ENCODE assay signal across 29 cellular contexts in the genomic region with DNA sequence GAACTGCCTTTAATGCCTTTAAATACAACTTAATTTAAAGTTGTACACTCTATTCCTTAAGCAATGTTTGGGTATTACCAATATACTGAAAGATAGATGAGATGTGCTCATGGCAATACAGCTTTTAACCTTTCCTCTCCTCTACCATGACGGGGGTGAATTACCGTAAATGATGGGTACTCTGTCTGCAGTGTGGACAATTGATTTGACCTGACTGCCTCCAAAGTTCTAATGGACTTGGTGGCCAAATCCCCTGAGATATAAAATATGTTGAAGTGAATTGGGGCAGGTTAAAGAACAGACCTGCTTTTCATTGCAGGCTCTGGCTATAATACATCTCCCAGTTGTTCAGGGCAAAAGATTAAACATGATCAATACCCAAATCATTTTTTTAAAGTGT.
"Had no signal": no experiment of that assay in that cellular context is flagged by ENCODE, and none has a peak within 500 bp of the region (broad histone marks: within the 10 kb centered on the region; RNA-seq: fewer than 3 reads in every experiment).

No MANE protein-coding gene starts in this region.

- H3K27ac Mint-ChIP-seq: stimulated activated effector memory CD8-positive, alpha-beta T cell treated with anti-CD3 and anti-CD28 coated beads, Interleukin-12 subunit alpha, Interleukin-12 subunit beta, amount 100 ng/mL, for 72 hours; stimulated activated memory B cell treated with anti-CD40 and anti-IgM and Interleukin-4, amounts not matched to agents 10 μg/mL and 1 μg/mL and 100 μg/mL, for 72 hours; stimulated activated naive B cell treated with anti-CD40 and anti-IgM and Interleukin-4, amounts not matched to agents 10 μg/mL and 1 μg/mL and 100 μg/mL, for 72 hours; stimulated activated naive CD8-positive, alpha-beta T cell treated with anti-CD3 and anti-CD28 coated beads, Interleukin-15, amount 100 ng/mL, for 72 hours; stimulated activated naive CD8-positive, alpha-beta T cell treated with anti-CD3 and anti-CD28 coated beads, Interleukin-15, Interleukin-2, amounts not matched to agents 100 ng/mL and 50 ng/mL, for 24 hours; type B pancreatic cell had no signal

- DNase-seq: stimulated activated CD4-positive, alpha-beta T cell treated with anti-CD3 and anti-CD28 coated beads, Interleukin-2, amount 100 ng/mL, for 48 hours; stimulated activated CD4-positive, alpha-beta T cell treated with anti-CD3 and anti-CD28 coated beads, Interleukin-4, amount 100 ng/mL, for 1 hour; stimulated activated CD4-positive, alpha-beta T cell treated with anti-CD3 and anti-CD28 coated beads, Interleukin-4, amount 100 ng/mL, for 24 hours; stimulated activated CD4-positive, alpha-beta T cell treated with anti-CD3 and anti-CD28 coated beads, Interleukin-4, amount 100 ng/mL, for 4 hours; stimulated activated CD8-positive, alpha-beta memory T cell treated with anti-CD3 and anti-CD28 coated beads, Interleukin-4, amount 100 ng/mL, for 48 hours; stimulated activated naive B cell treated with anti-CD40 and anti-IgM and Interleukin-4, amounts not matched to agents 10 μg/mL and 1 μg/mL and 100 μg/mL, for 72 hours; stimulated activated naive CD4-positive, alpha-beta T cell; stimulated activated naive CD4-positive, alpha-beta T cell treated with Interleukin-2 at 50 U/mL for 16 hours; stimulated activated naive CD8-positive, alpha-beta T cell treated with anti-CD3 and anti-CD28 coated beads, Interleukin-15, amount 100 ng/mL, for 72 hours; stimulated activated naive CD8-positive, alpha-beta T cell treated with anti-CD3 and anti-CD28 coated beads, Interleukin-15, Interleukin-2, amounts not matched to agents 100 U/mL and 50 U/mL, for 24 hours; stomach; substantia nigra; testis; thyroid gland; tibial artery; transverse colon; trophoblast cell; upper lobe of left lung; upper lobe of right lung; uterus had no signal

- H3K4me1 Mint-ChIP-seq: stimulated activated effector memory CD8-positive, alpha-beta T cell treated with anti-CD3 and anti-CD28 coated beads, Interleukin-12 subunit alpha, Interleukin-12 subunit beta, amount 100 ng/mL, for 72 hours; stimulated activated memory B cell treated with anti-CD40 and anti-IgM and Interleukin-4, amounts not matched to agents 10 μg/mL and 1 μg/mL and 100 μg/mL, for 72 hours; stimulated activated naive B cell treated with anti-CD40 and anti-IgM and Interleukin-4, amounts not matched to agents 10 μg/mL and 1 μg/mL and 100 μg/mL, for 72 hours; stimulated activated naive CD8-positive, alpha-beta T cell treated with anti-CD3 and anti-CD28 coated beads, Interleukin-15, amount 100 ng/mL, for 72 hours had no signal

- H3K36me3 Mint-ChIP-seq: stimulated activated effector memory CD8-positive, alpha-beta T cell treated with anti-CD3 and anti-CD28 coated beads, Interleukin-12 subunit alpha, Interleukin-12 subunit beta, amount 100 ng/mL, for 72 hours; stimulated activated memory B cell treated with anti-CD40 and anti-IgM and Interleukin-4, amounts not matched to agents 10 μg/mL and 1 μg/mL and 100 μg/mL, for 72 hours; stimulated activated naive B cell treated with anti-CD40 and anti-IgM and Interleukin-4, amounts not matched to agents 10 μg/mL and 1 μg/mL and 100 μg/mL, for 72 hours; type B pancreatic cell had no signal

- H3K27me3 ChIP-seq: stomach, suprapubic skin, testis, thyroid gland, tibial artery, tibial nerve, transverse colon, upper lobe of left lung, upper lobe of right lung, uterus, vagina had no signal

- H3K4me3 ChIP-seq: stomach, suprapubic skin, testis, thoracic aorta, thyroid gland, tibial artery, tibial nerve, transverse colon, upper lobe of left lung, upper lobe of right lung, uterus, vagina had no signal

- H3K9me3 ChIP-seq: stomach, suprapubic skin, testis, thoracic aorta, thyroid gland, tibial artery, tibial nerve, transverse colon, upper lobe of left lung, upper lobe of right lung, uterus, vagina had no signal

- H3K4me3 Mint-ChIP-seq: stimulated activated effector memory CD8-positive, alpha-beta T cell treated with anti-CD3 and anti-CD28 coated beads, Interleukin-12 subunit alpha, Interleukin-12 subunit beta, amount 100 ng/mL, for 72 hours; stimulated activated memory B cell treated with anti-CD40 and anti-IgM and Interleukin-4, amounts not matched to agents 10 μg/mL and 1 μg/mL and 100 μg/mL, for 72 hours; stimulated activated naive B cell treated with anti-CD40 and anti-IgM and Interleukin-4, amounts not matched to agents 10 μg/mL and 1 μg/mL and 100 μg/mL, for 72 hours; stimulated activated naive CD8-positive, alpha-beta T cell treated with anti-CD3 and anti-CD28 coated beads, Interleukin-15, amount 100 ng/mL, for 72 hours; stimulated activated naive CD8-positive, alpha-beta T cell treated with anti-CD3 and anti-CD28 coated beads, Interleukin-15, Interleukin-2, amounts not matched to agents 100 ng/mL and 50 ng/mL, for 24 hours; type B pancreatic cell had no signal

- ATAC-seq: stimulated activated effector memory CD8-positive, alpha-beta T cell treated with anti-CD3 and anti-CD28 coated beads, Interleukin-12 subunit alpha, Interleukin-12 subunit beta, amount 100 ng/mL, for 72 hours; stimulated activated memory B cell treated with anti-CD40 and anti-IgM and Interleukin-4, amounts not matched to agents 10 μg/mL and 1 μg/mL and 100 μg/mL, for 72 hours; stimulated activated naive B cell treated with anti-CD40 and anti-IgM and Interleukin-4, amounts not matched to agents 10 μg/mL and 1 μg/mL and 100 μg/mL, for 72 hours; stimulated activated naive CD8-positive, alpha-beta T cell treated with anti-CD3 and anti-CD28 coated beads, Interleukin-15, amount 100 ng/mL, for 72 hours; stimulated activated naive CD8-positive, alpha-beta T cell treated with anti-CD3 and anti-CD28 coated beads, Interleukin-15, Interleukin-2, amounts not matched to agents 100 U/mL and 50 U/mL, for 24 hours; upper lobe of right lung had no signal

- H3K9me3 Mint-ChIP-seq: stimulated activated effector memory CD8-positive, alpha-beta T cell treated with anti-CD3 and anti-CD28 coated beads, Interleukin-12 subunit alpha, Interleukin-12 subunit beta, amount 100 ng/mL, for 72 hours; stimulated activated naive CD8-positive, alpha-beta T cell treated with anti-CD3 and anti-CD28 coated beads, Interleukin-15, amount 100 ng/mL, for 72 hours; stimulated activated naive CD8-positive, alpha-beta T cell treated with anti-CD3 and anti-CD28 coated beads, Interleukin-15, Interleukin-2, amounts not matched to agents 100 ng/mL and 50 ng/mL, for 24 hours; type B pancreatic cell had no signal

- H3K27ac ChIP-seq: stomach, suprapubic skin, testis, thoracic aorta, thyroid gland, tibial artery, tibial nerve, transverse colon, upper lobe of left lung, upper lobe of right lung, uterus, vagina had no signal

- H3K4me1 ChIP-seq: stomach, suprapubic skin, testis, thyroid gland, tibial artery, tibial nerve, transverse colon, upper lobe of left lung, upper lobe of right lung, uterus, vagina had no signal

- FAIRE-seq: urothelium cell line had no signal

- H3K27me3 Mint-ChIP-seq: type B pancreatic cell had no signal

- H3K36me3 ChIP-seq: stomach, suprapubic skin, thoracic aorta, thyroid gland, tibial artery, tibial nerve, transverse colon, upper lobe of left lung, upper lobe of right lung, uterus, vagina had no signal
